Comparison of ENCODE assay signal across 16 cellular contexts in genomic region chr2:159188449-159188848, GRCh38.
DNase-seq lines count a peak whose midpoint lies in the region; ATAC-seq and TF ChIP-seq lines count a peak whose summit lies in the region.
"Had no signal": no experiment of that assay in that cellular context is flagged by ENCODE, and none has a peak within 500 bp of the region (broad histone marks: within the 10 kb centered on the region; RNA-seq: fewer than 3 reads in every experiment).

No MANE protein-coding gene starts in this region.

- H3K18ac ChIP-seq in mesenchymal stem cell (ENCODE audit: low read depth in 1 of 2, low read length in 2 of 2) = no peak overlapping the region

- no peak overlapping the region for H4K91ac ChIP-seq in mesenchymal stem cell (ENCODE audit: low read length)

- H3K4me3 Mint-ChIP-seq in type B pancreatic cell = no peak overlapping the region

- no peak overlapping the region for H3K4me2 ChIP-seq in mesenchymal stem cell (ENCODE audit: low read length, poor library complexity, severe bottlenecking)

- H3K4me1 ChIP-seq in mesenchymal stem cell (ENCODE audit: control insufficient read depth, insufficient read depth, low read depth, low read length) = peaks cover 22% of the 10 kb centered on the region
- H3K4me1 ChIP-seq: HAP-1 had no signal

- H2BK5ac ChIP-seq in mesenchymal stem cell (ENCODE audit: low read depth, low read length, poor library complexity, severe bottlenecking) = peak overlapping the region; percentile 25

- in situ Hi-C loops in GM13976 (cut with MboI; ENCODE audit: low sequenced_read_pairs, unreplicated experiment) = no loop called here

- no peak overlapping the region for H3K4me3 ChIP-seq in mesenchymal stem cell (ENCODE audit: insufficient read depth in 1 of 2, low read depth in 1 of 2, low read length in 2 of 2)
- H3K4me3 ChIP-seq: HAP-1, K562 had no signal

- CTCF ChIA-PET in RWPE1 (lab: Yijun Ruan, JAX) = interaction anchor here (0.6 kb wide), 1 partner anchor 96 kb away, joined by 4 read pairs; no protein-coding TSS in a partner anchor

- WGBS in mesenchymal stem cell = 100% methylated on average over 2 of the region's 4 CpGs

- peak overlapping the region; percentile 67 for H3K27ac Mint-ChIP-seq in type B pancreatic cell

- no peaks in the 10 kb centered on the region for H3K9me3 Mint-ChIP-seq in type B pancreatic cell

- H3K9me3 ChIP-seq in mesenchymal stem cell (ENCODE audit: control insufficient read depth, low read length) = no peaks in the 10 kb centered on the region
- H3K9me3 ChIP-seq: HAP-1 had no signal

- intact Hi-C loops in left cardiac atrium (cut with DNase I) = no loop called here

- DNase-seq in RWPE1 (ENCODE audit: low spot score) (no peak), left cardiac atrium (no peak), mesenchymal stem cell (no peak), type B pancreatic cell (ENCODE audit: extremely low spot score, unreplicated experiment) (no peak), GM13976 (ENCODE audit: low spot score) (no peak), D341Med (ENCODE audit: low spot score) (no peak)
- DNase-seq: COR-L47; DMS153; NCI-H2029; NCI-H2171; NCI-H446; NCI-H69; NK-92 treated with Interleukin-12 subunit alpha and Interleukin-12 subunit beta, amount 100 ng/mL, for 24 hours had no signal

- no peak overlapping the region for H3K9ac ChIP-seq in mesenchymal stem cell (ENCODE audit: low read length)

- H2BK120ac ChIP-seq in mesenchymal stem cell (ENCODE audit: low read depth, low read length) = no peak overlapping the region

- POLR2A ChIA-PET in RWPE1 (lab: Yijun Ruan, JAX; ENCODE audit: low non-redundant PET) = no interaction called here

- no peak overlapping the region for H2BK12ac ChIP-seq in mesenchymal stem cell (ENCODE audit: low read length in 2 of 2)

- no peak overlapping the region for H3K23ac ChIP-seq in mesenchymal stem cell (ENCODE audit: low read length in 2 of 2)

- H2BK15ac ChIP-seq in mesenchymal stem cell (ENCODE audit: low read depth, poor library complexity, severe bottlenecking) = no peak overlapping the region

- H2AFZ ChIP-seq in mesenchymal stem cell (ENCODE audit: low read depth, low read length) = no peak overlapping the region

- H3K27me3 Mint-ChIP-seq in type B pancreatic cell = no peaks in the 10 kb centered on the region

- H3K36me3 Mint-ChIP-seq in type B pancreatic cell = peaks cover 44% of the 10 kb centered on the region

- H3K79me1 ChIP-seq in mesenchymal stem cell (replicated peaks; ENCODE audit: low read length, poor library complexity, severe bottlenecking) = peaks cover 29% of the 10 kb centered on the region

- peaks cover 17% of the 10 kb centered on the region for H3K4me1 Mint-ChIP-seq in type B pancreatic cell (ENCODE audit: unreplicated experiment)

- ATAC-seq in left cardiac atrium (peak; percentile 14 to 22), GM18858 (IDR thresholded peaks at IDR 0.05; ENCODE audit: unreplicated experiment) (no peak)
- ATAC-seq: K562 had no signal

- H4K8ac ChIP-seq in mesenchymal stem cell (ENCODE audit: low read length) = no peak overlapping the region

- H3K27ac ChIP-seq in RWPE1 = peak overlapping the region; percentile 9; the same call in 1 of the 2 replicates
- H3K27ac ChIP-seq in mesenchymal stem cell (ENCODE audit: low read length, poor library complexity, severe bottlenecking) = no peak overlapping the region

- H3K27me3 ChIP-seq in mesenchymal stem cell (ENCODE audit: control insufficient read depth in 1 of 2, insufficient read depth in 1 of 2, low read length in 2 of 2) = no peaks in the 10 kb centered on the region

- no peak overlapping the region for H3K4ac ChIP-seq in mesenchymal stem cell (ENCODE audit: low read depth in 1 of 2, low read length in 2 of 2)

- no peak for TF ChIP-seq CTCF in RWPE1 (conservative IDR thresholded peaks at IDR 0.05; ENCODE audit: low read depth)
- TF ChIP-seq CTCF in type B pancreatic cell (conservative IDR thresholded peaks at IDR 0.05) = no peak
- TF ChIP-seq CTCF in GM13976 (IDR thresholded peaks at IDR 0.05; ENCODE audit: borderline replicate concordance, control extremely low read depth, extremely low read depth, insufficient read depth, missing control alignments) = no peak

- H2AK5ac ChIP-seq in mesenchymal stem cell (ENCODE audit: low read length, severe bottlenecking) = no peak overlapping the region

- H3K14ac ChIP-seq in mesenchymal stem cell (ENCODE audit: low read length in 2 of 2) = no peak overlapping the region

- peaks cover 6 to 33% of the 10 kb centered on the region in 2 experiments for H3K36me3 ChIP-seq in mesenchymal stem cell (ENCODE audit: control insufficient read depth in 1 of 2, insufficient read depth in 2 of 2, low read depth in 1 of 2, low read length in 2 of 2)
